In the genomic region with DNA sequence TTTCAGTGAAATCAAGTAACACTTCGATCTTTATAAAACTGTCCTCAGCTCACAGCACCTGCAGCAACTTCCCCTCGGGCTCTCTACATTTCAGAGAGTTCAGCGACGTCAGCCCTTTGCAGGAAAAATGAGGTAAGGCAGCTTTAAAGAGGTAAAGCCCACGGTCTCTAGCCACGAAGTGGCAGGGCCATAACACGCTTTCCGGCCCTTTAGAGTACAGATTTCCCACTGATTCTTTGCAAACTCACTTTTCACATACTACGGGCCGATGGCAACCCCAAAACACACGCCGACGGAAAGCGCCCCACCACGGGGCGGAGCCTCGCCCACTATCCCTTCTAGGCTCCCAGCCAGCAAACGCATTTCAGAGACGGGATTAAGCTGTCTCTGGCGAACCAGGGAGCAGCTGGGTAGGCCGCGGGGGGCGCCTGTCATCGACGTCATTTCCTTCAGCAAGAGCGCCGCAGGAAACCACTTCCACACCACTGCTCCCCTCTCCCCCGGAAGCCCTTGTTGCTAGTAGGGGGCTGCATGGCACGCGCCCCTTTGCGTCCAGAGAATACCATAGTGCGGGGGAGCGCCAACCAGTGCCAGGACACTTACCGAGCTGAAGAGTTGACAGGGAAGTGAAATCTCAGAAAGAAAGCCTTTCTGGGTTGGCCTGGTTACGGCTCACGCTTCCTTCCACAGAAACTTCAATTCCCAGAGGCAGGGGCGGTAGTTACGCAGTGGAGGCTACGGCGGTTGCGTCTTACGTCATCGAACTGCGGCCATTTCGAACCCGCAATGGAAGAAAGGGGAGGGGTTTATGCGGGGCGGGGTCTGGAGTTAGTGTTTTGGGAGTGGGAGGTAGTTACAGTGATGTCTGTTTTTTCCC, we compare ENCODE assay signal across 1 cellular context.
TF ChIP-seq lines count a peak whose summit lies in the region.

A gene with protein sequence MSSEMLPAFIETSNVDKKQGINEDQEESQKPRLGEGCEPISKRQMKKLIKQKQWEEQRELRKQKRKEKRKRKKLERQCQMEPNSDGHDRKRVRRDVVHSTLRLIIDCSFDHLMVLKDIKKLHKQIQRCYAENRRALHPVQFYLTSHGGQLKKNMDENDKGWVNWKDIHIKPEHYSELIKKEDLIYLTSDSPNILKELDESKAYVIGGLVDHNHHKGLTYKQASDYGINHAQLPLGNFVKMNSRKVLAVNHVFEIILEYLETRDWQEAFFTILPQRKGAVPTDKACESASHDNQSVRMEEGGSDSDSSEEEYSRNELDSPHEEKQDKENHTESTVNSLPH (minus strand): TSS at position 730 of the 877 bp plus-strand sequence. CDS start 4,701 bp downstream, outside the sequence.

TF ChIP-seq in Ishikawa, 13 proteins besides CTCF, POLR2A, EP300 and RAD21 (continued from another document):
- TF ChIP-seq CEBPB (IDR thresholded peaks at IDR 0.05): no peak
